In genomic region chr6:21914121-21914973, GRCh38 we compare ENCODE assay signal across 8 cellular contexts.
DNase-seq lines count a peak whose midpoint lies in the region; ATAC-seq and TF ChIP-seq lines count a peak whose summit lies in the region.

No MANE protein-coding gene starts in this region.

- peak overlapping the region; percentile 74 to 82 for H3K4me3 Mint-ChIP-seq in CD14-positive monocyte
- H3K4me3 Mint-ChIP-seq in GM23338: no peak overlapping the region

- TF ChIP-seq CTCF in CD14-positive monocyte (IDR thresholded peaks at IDR 0.05) (no peak), left lung (IDR thresholded peaks at IDR 0.05) (no peak), upper lobe of left lung (IDR thresholded peaks at IDR 0.05) (no peak), GM23338 (conservative IDR thresholded peaks at IDR 0.05; ENCODE audit: low read depth in 2 of 2) (no peak)

- H3K9me3 ChIP-seq in left lung: no peaks in the 10 kb centered on the region
- no peaks in the 10 kb centered on the region for H3K9me3 ChIP-seq in upper lobe of left lung

- H3K9me3 Mint-ChIP-seq in CD14-positive monocyte: no peaks in the 10 kb centered on the region
- H3K9me3 Mint-ChIP-seq in GM23338: no peaks in the 10 kb centered on the region; the same call in 1 of the 3 replicates

- peaks cover 4 to 9% of the 10 kb centered on the region in 2 donors for H3K4me1 ChIP-seq in left lung
- H3K4me1 ChIP-seq in upper lobe of left lung: peaks cover 0 to 17% (median 6%) of the 10 kb centered on the region in 4 donors
- H3K4me1 ChIP-seq in GM23338 (ENCODE audit: insufficient read depth): peaks cover 18% of the 10 kb centered on the region

- TF ChIP-seq EP300 in upper lobe of left lung (IDR thresholded peaks at IDR 0.05): no peak

- DNase-seq in CD14-positive monocyte (ENCODE audit: low spot score) (peak; percentile 70), NCI-H2029 treated with DMSO at 0.1 percent for 48 hours (lab: John Stamatoyannopoulos, UW) (peak; percentile 95), left lung (peak in 1 of 2 donors; percentile 67), upper lobe of left lung (peak in 1 of 2 donors; percentile 85), H7 (no peak), GM23338 (ENCODE audit: low spot score) (no peak)
- DNase-seq in activated gamma-delta T cell treated with anti-CD3 and anti-CD28 coated beads, Interleukin-2, amount 50 U/mL, for 16 hours (ENCODE audit: low read depth): peak; percentile 20

- no peaks in the 10 kb centered on the region for H3F3A ChIP-seq in GM23338 (replicated peaks; ENCODE audit: low read depth)

- H3K36me3 Mint-ChIP-seq in CD14-positive monocyte (no peaks in the 10 kb centered on the region), GM23338 (ENCODE audit: low read depth) (peaks cover 43% of the 10 kb centered on the region)

- no peaks in the 10 kb centered on the region; the same call in 1 of the 2 replicates for H3K9me2 ChIP-seq in GM23338 (ENCODE audit: insufficient read depth)

- peak overlapping the region in 3 of 7 donors; percentile 20 to 58 (median 35) for H3K27ac Mint-ChIP-seq in CD14-positive monocyte
- H3K27ac Mint-ChIP-seq in GM23338: no peak overlapping the region

- H4K20me1 ChIP-seq in GM23338 (replicated peaks; ENCODE audit: insufficient read depth): no peaks in the 10 kb centered on the region

- H3K27me3 Mint-ChIP-seq in CD14-positive monocyte (ENCODE audit: low read depth in 3 of 3) (peaks cover 0 to 2% (median 1%) of the 10 kb centered on the region in 3 donors), GM23338 (ENCODE audit: insufficient read depth, low read depth, poor library complexity) (peaks cover 3% of the 10 kb centered on the region)

- H3K27me3 ChIP-seq in left lung: no peaks in the 10 kb centered on the region
- H3K27me3 ChIP-seq in upper lobe of left lung: no peaks in the 10 kb centered on the region
- H3K27me3 ChIP-seq in H7 (ENCODE audit: control insufficient read depth, insufficient read depth, low read length): no peaks in the 10 kb centered on the region
- H3K27me3 ChIP-seq in GM23338 (ENCODE audit: insufficient read depth): no peaks in the 10 kb centered on the region

- H2AFZ ChIP-seq in GM23338: no peak overlapping the region

- no peak overlapping the region for H3K4me2 ChIP-seq in GM23338

- TF ChIP-seq POLR2A in upper lobe of left lung (IDR thresholded peaks at IDR 0.05): no peak

- intact Hi-C loops in CD14-positive monocyte (cut with micrococcal nuclease): loop anchor here in 1 of 2 donors (10.0 kb wide), 1 partner anchor 50 kb away; no protein-coding TSS in a partner anchor
- intact Hi-C loops in left lung (cut with DNase I): no loop called here

- no peaks in the 10 kb centered on the region for H3K36me3 ChIP-seq in left lung
- H3K36me3 ChIP-seq in upper lobe of left lung: no peaks in the 10 kb centered on the region
- no peaks in the 10 kb centered on the region for H3K36me3 ChIP-seq in H7 (replicated peaks; ENCODE audit: control insufficient read depth, insufficient read depth, low read length)
- H3K36me3 ChIP-seq in GM23338 (ENCODE audit: insufficient read depth): no peaks in the 10 kb centered on the region

- H3K4me3 ChIP-seq in left lung (peak overlapping the region in 1 of 2 donors; percentile 12), upper lobe of left lung (peak overlapping the region in 3 of 4 donors; percentile 19 to 40 (median 30)), H7 (ENCODE audit: insufficient read depth, low read depth, low read length) (no peak overlapping the region), GM23338 (no peak overlapping the region)

- ATAC-seq in left lung (peak; percentile 55), upper lobe of left lung (ENCODE audit: low FRiP score in 2 of 2) (peak in 1 of 2 donors; percentile 64), GM18867 (IDR thresholded peaks at IDR 0.05; ENCODE audit: unreplicated experiment) (no peak), GM23338 (no peak)

- H3K27ac ChIP-seq in left lung (no peak overlapping the region), upper lobe of left lung (peak overlapping the region in 1 of 4 donors; percentile 38), GM23338 (ENCODE audit: low read depth) (no peak overlapping the region)

- H3K4me1 Mint-ChIP-seq in CD14-positive monocyte: peaks cover 15% of the 10 kb centered on the region
- peaks cover 33% of the 10 kb centered on the region for H3K4me1 Mint-ChIP-seq in GM23338

- H3K79me2 ChIP-seq in GM23338 (replicated peaks; ENCODE audit: insufficient read depth): peaks cover 36% of the 10 kb centered on the region

- 23 to 38% methylated on average over 7 to 8 of the region's 8 CpGs for WGBS in upper lobe of left lung, 2 donors

TF ChIP-seq in GM23338, 12 proteins besides CTCF, POLR2A, EP300 and RAD21:
- TF ChIP-seq JUNB (IDR thresholded peaks at IDR 0.05; ENCODE audit: unreplicated experiment): no peak
- no peak for TF ChIP-seq ETS1 (IDR thresholded peaks at IDR 0.05)
TF ChIP-seq in GM23338: peak in this region for 0.

Comparison
In these comparisons a context has a peak if more than half of its experiments do, and no peak if none do; other contexts are left out.
1. DNase-seq: peak in CD14-positive monocyte (single experiment), NCI-H2029 treated with DMSO at 0.1 percent for 48 hours (single experiment) and activated gamma-delta T cell treated with anti-CD3 and anti-CD28 coated beads, Interleukin-2, amount 50 U/mL, for 16 hours (single experiment); none in H7 (single experiment) and GM23338 (single experiment).
2. H3K4me3 ChIP-seq: peak in upper lobe of left lung (3 of 4); none in H7 (single experiment) and GM23338 (single experiment).